In genomic region chr10:80455461-80456345, GRCh38 we compare ENCODE assay signal across 8 cellular contexts. TPM values are rescaled to one million over a fixed set of nuclear protein-coding genes. Genes with fewer than 3 reads are reported as not detected.
DNase-seq lines count a peak whose midpoint lies in the region; ATAC-seq and TF ChIP-seq lines count a peak whose summit lies in the region.

No MANE protein-coding gene starts in this region.

- peaks cover 56% of the 10 kb centered on the region for H3K4me1 ChIP-seq in CD8-positive, alpha-beta T cell (ENCODE audit: insufficient read depth, low read length)
- peaks cover 13 to 56% (median 25%) of the 10 kb centered on the region in 4 donors for H3K4me1 ChIP-seq in Peyer's patch

- H3K36me3 Mint-ChIP-seq in CD8-positive, alpha-beta T cell, result peaks cover 17% of the 10 kb centered on the region
- no peaks in the 10 kb centered on the region for H3K36me3 Mint-ChIP-seq in osteocyte (ENCODE audit: unreplicated experiment)

- intact Hi-C loops in CD8-positive, alpha-beta T cell (cut with DNase I, micrococcal nuclease), result loop anchor here (1.0 to 10.0 kb wide), 4 partner anchors 10 to 251 kb away; partner anchors contain the start of genes ANXA11 (in 2 of the 2) and PRXL2A (in 1 of the 2)
- intact Hi-C loops in head of caudate nucleus (cut with DNase I), result no loop called here

- H3K36me3 ChIP-seq in CD8-positive, alpha-beta T cell (ENCODE audit: insufficient read depth, low read length), result no peaks in the 10 kb centered on the region
- H3K36me3 ChIP-seq in Peyer's patch, result no peaks in the 10 kb centered on the region

- no peak for ATAC-seq in CD8-positive, alpha-beta T cell
- ATAC-seq in GM21786 (IDR thresholded peaks at IDR 0.05; ENCODE audit: unreplicated experiment), result no peak

- peaks cover 58% of the 10 kb centered on the region for H3K4me1 Mint-ChIP-seq in CD8-positive, alpha-beta T cell (ENCODE audit: low read depth)
- H3K4me1 Mint-ChIP-seq in osteocyte (ENCODE audit: unreplicated experiment), result peaks cover 48% of the 10 kb centered on the region

- no peak for TF ChIP-seq CTCF in CD8-positive, alpha-beta T cell (IDR thresholded peaks at IDR 0.05)
- no peak for TF ChIP-seq CTCF in Peyer's patch (IDR thresholded peaks at IDR 0.05)
- TF ChIP-seq CTCF in osteocyte (IDR thresholded peaks at IDR 0.05), result no peak

- no peak for DNase-seq in CD8-positive, alpha-beta T cell
- DNase-seq in Peyer's patch, result peak in 1 of 3 donors; percentile 29
- no peak for DNase-seq in epithelial cell of prostate (ENCODE audit: low read depth, low spot score)
- no peak for DNase-seq in osteocyte (ENCODE audit: extremely low spot score, unreplicated experiment)
- DNase-seq in head of caudate nucleus, result no peak
- no peak for DNase-seq in NCI-H1417 (lab: John Stamatoyannopoulos, UW)
- DNase-seq in DMS114 treated with DMSO at 0.1 percent for 48 hours (lab: John Stamatoyannopoulos, UW; ENCODE audit: unreplicated experiment), result no peak

- H3K27ac ChIP-seq in CD8-positive, alpha-beta T cell (ENCODE audit: low read depth, low read length), result peak overlapping the region; percentile 53
- peak overlapping the region; percentile 95 to 99 (median 98) for H3K27ac ChIP-seq in Peyer's patch
- peak overlapping the region; percentile 99 for H3K27ac ChIP-seq in epithelial cell of prostate

- peak overlapping the region; percentile 98 for H3K27ac Mint-ChIP-seq in CD8-positive, alpha-beta T cell
- H3K27ac Mint-ChIP-seq in osteocyte (ENCODE audit: unreplicated experiment), result peak overlapping the region; percentile 60

- no peaks in the 10 kb centered on the region for H3K27me3 ChIP-seq in CD8-positive, alpha-beta T cell (ENCODE audit: insufficient read depth, low read length)
- H3K27me3 ChIP-seq in Peyer's patch, result no peaks in the 10 kb centered on the region

- no peaks in the 10 kb centered on the region for H3K9me3 Mint-ChIP-seq in CD8-positive, alpha-beta T cell
- no peaks in the 10 kb centered on the region for H3K9me3 Mint-ChIP-seq in osteocyte (ENCODE audit: unreplicated experiment)

- POLR2A ChIA-PET in CD8-positive, alpha-beta T cell (lab: Charles Lee), result interaction anchor here (1.0 to 7.3 kb wide), 11 partner anchors 10 to 74 kb away, joined by 3 to 58 read pairs (median 6); no protein-coding TSS in a partner anchor

- no peak for TF ChIP-seq POLR2A in Peyer's patch (IDR thresholded peaks at IDR 0.05)

- CTCF ChIA-PET in CD8-positive, alpha-beta T cell (lab: Charles Lee), result interaction anchor here (1.2 to 21.9 kb wide), 7 partner anchors 3 to 78 kb away, joined by 5 to 404 read pairs (median 227); partner anchors contain the start of gene TSPAN14

- H3K9me3 ChIP-seq in CD8-positive, alpha-beta T cell (ENCODE audit: low read length), result no peaks in the 10 kb centered on the region
- H3K9me3 ChIP-seq in Peyer's patch, result no peaks in the 10 kb centered on the region

- peak overlapping the region; percentile 99 for H3K4me3 Mint-ChIP-seq in CD8-positive, alpha-beta T cell
- peak overlapping the region; percentile 94 for H3K4me3 Mint-ChIP-seq in osteocyte (ENCODE audit: unreplicated experiment)

- peak overlapping the region; percentile 75 for H3K4me3 ChIP-seq in CD8-positive, alpha-beta T cell (ENCODE audit: low read depth, low read length)
- H3K4me3 ChIP-seq in Peyer's patch, result peak overlapping the region; percentile 93 to 100 (median 98)

- H3K27me3 Mint-ChIP-seq in CD8-positive, alpha-beta T cell (ENCODE audit: low read depth), result no peaks in the 10 kb centered on the region
- no peaks in the 10 kb centered on the region for H3K27me3 Mint-ChIP-seq in osteocyte (ENCODE audit: unreplicated experiment)

RNA-seq across cellular contexts. Expression of gene TSPAN14, which starts 1.6 kb away (rescaled TPM):
- 10 to 100 TPM; 63.9 to 66.1 TPM for total RNA-seq in CD8-positive, alpha-beta T cell
- total RNA-seq in Peyer's patch (10 to 100 TPM; 51.2 to 72.0 (median 68.0) TPM), osteocyte (50.7 and 51.4 TPM in 2 replicates)

RNA-seq across cellular contexts. Expression of gene PRXL2A, which starts 47.4 kb away (rescaled TPM):
- total RNA-seq in CD8-positive, alpha-beta T cell, result 1 to 10 TPM; 4.6 to 5.1 TPM
- 10 to 100 TPM; 27.2 to 89.3 (median 60.3) TPM for total RNA-seq in Peyer's patch
- total RNA-seq in osteocyte, result 56.8 and 59.2 TPM in 2 replicates
